Comparison of ENCODE assay signal across 1 cellular context in genomic region chr19:35260694-35261304, GRCh38.
TF ChIP-seq lines count a peak whose summit lies in the region.

No MANE protein-coding gene starts in this region.

TF ChIP-seq in GM23338, 12 proteins besides CTCF, POLR2A, EP300 and RAD21 (continued from another document):
- TF ChIP-seq REST (IDR thresholded peaks at IDR 0.05; ENCODE audit: unreplicated experiment), result no peak
- no peak for TF ChIP-seq ZNF331 (CRISPR knock-in tag; IDR thresholded peaks at IDR 0.05; ENCODE audit: low read depth)
- TF ChIP-seq EZH2 (IDR thresholded peaks at IDR 0.05; ENCODE audit: low read depth, unreplicated experiment), result no peak
- TF ChIP-seq ETS1 (IDR thresholded peaks at IDR 0.05), result no peak
- no peak for TF ChIP-seq ZNF114 (CRISPR knock-in tag; IDR thresholded peaks at IDR 0.05)
